8 cellular contexts compared by ENCODE assay signal in the genomic region with DNA sequence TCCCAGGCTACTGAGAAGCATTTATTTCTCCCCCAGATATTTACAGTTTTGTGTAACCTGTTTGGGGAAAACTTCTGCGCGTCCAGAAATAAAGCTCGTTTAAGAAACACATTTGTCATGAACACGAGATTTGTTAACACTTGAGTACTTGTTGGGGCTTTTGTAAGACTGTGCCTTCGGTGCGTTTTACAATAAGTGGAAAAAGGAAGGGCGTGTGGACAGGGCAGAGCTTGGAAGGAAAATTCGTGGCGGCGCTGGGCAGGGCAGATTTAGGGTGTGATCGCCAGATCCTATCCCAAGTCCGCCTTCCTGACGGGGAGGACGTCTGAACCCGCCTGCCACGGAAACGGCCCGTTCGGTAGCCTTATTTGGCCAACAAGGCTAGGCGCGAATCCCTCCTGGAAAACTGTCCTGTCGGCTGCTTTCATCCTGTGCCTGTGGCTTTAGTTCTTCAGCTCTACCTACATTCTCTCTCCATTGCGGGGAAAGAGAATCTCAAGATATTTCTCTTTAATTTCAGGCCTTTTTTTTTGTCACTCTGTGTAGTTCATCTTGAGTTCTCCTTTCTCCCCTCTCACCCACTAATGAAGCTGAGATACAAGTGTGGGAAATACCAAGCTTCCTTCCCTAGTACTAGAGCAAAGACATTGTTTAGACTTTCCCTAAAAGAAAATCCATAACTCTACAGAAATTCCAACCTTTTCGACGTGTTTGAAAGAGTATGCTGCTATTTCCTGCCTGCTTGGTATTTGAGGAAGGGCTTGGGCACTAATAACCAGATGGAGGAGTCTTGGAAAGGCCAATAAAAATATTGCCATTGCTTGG. TPM values are rescaled to one million over a fixed set of nuclear protein-coding genes. Genes with fewer than 3 reads are reported as not detected.
DNase-seq lines count a peak whose midpoint lies in the region; ATAC-seq and TF ChIP-seq lines count a peak whose summit lies in the region.

No MANE protein-coding gene starts in this region.

- TF ChIP-seq CTCF in OCI-LY7 (conservative IDR thresholded peaks at IDR 0.05; ENCODE audit: low read length) (no peak), neutrophil (IDR thresholded peaks at IDR 0.05) (no peak)

- no peaks in the 10 kb centered on the region for H3K79me2 ChIP-seq in OCI-LY7 (ENCODE audit: insufficient read depth, low read depth, low read length)

- H3K36me3 ChIP-seq in OCI-LY7 (ENCODE audit: insufficient read depth, low read length): no peaks in the 10 kb centered on the region
- H3K36me3 ChIP-seq in adipocyte (ENCODE audit: control insufficient read depth, insufficient read depth, low read length, severe bottlenecking): peaks cover 14% of the 10 kb centered on the region
- peaks cover 11% of the 10 kb centered on the region for H3K36me3 ChIP-seq in neutrophil

- peak overlapping the region; percentile 99 for H3K4me2 ChIP-seq in OCI-LY7 (ENCODE audit: low read length)

- no peaks in the 10 kb centered on the region for H3K9me2 ChIP-seq in OCI-LY7 (ENCODE audit: insufficient read depth, low read length)

- H3K9ac ChIP-seq in adipocyte (ENCODE audit: low read length): peak overlapping the region; percentile 87

- ATAC-seq in HG02870 (IDR thresholded peaks at IDR 0.05; ENCODE audit: unreplicated experiment) (peak; percentile 11), Right ventricle myocardium inferior (peak; percentile 87)

- H2AFZ ChIP-seq in OCI-LY7 (ENCODE audit: low read length): peak overlapping the region; percentile 100

- DNase-seq in NCI-H524 (lab: John Stamatoyannopoulos, UW) (peak; percentile 7 to 33), NCI-H524 treated with DMSO at 0.1 percent for 48 hours (lab: John Stamatoyannopoulos, UW) (no peak), OCI-LY7 (ENCODE audit: low spot score) (peak; percentile 1), adipocyte (ENCODE audit: low read depth) (peak; percentile 93), Right ventricle myocardium inferior (ENCODE audit: missing footprints) (peak; percentile 87), NCI-H1930 (lab: John Stamatoyannopoulos, UW) (no peak)

- intact Hi-C loops in OCI-LY7 (cut with micrococcal nuclease; ENCODE audit: unreplicated experiment) (loop anchor here (5.0 kb wide), 1 partner anchor 245 kb away; a partner anchor contains a TSS), Right ventricle myocardium inferior (cut with DNase I) (loop anchor here (2.0 to 10.0 kb wide), 4 partner anchors 44 to 248 kb away; a partner anchor contains a TSS)

- TSS peak; percentile 54 for BruUV-seq in OCI-LY7 (replicated peaks; lab: Mats Ljungman, UMichigan)

- no peaks in the 10 kb centered on the region for H3K27me3 ChIP-seq in adipocyte (replicated peaks; ENCODE audit: control insufficient read depth, insufficient read depth, low read length)
- peaks cover 30% of the 10 kb centered on the region for H3K27me3 ChIP-seq in neutrophil

- no peaks in the 10 kb centered on the region for H3K9me3 ChIP-seq in OCI-LY7 (ENCODE audit: low read length)
- no peaks in the 10 kb centered on the region for H3K9me3 ChIP-seq in adipocyte (ENCODE audit: control insufficient read depth, low read length)
- H3K9me3 ChIP-seq in neutrophil: no peaks in the 10 kb centered on the region

- H3K27ac ChIP-seq in OCI-LY7 (ENCODE audit: low read depth, low read length, poor library complexity, severe bottlenecking) (no peak overlapping the region), neutrophil (peak overlapping the region; percentile 87)

- CTCF ChIA-PET in OCI-LY7 (lab: Charles Lee; ENCODE audit: unreplicated experiment): no interaction called here

- H4K20me1 ChIP-seq in OCI-LY7 (ENCODE audit: insufficient read depth, low read length): peaks cover 8% of the 10 kb centered on the region

- H3K4me1 ChIP-seq in OCI-LY7 (ENCODE audit: insufficient read depth, low read length, poor library complexity, severe bottlenecking): peaks cover 19% of the 10 kb centered on the region
- H3K4me1 ChIP-seq in adipocyte (ENCODE audit: control insufficient read depth, insufficient read depth, low read length): peaks cover 44% of the 10 kb centered on the region
- peaks cover 20 to 32% of the 10 kb centered on the region in 2 experiments for H3K4me1 ChIP-seq in neutrophil (ENCODE audit: control insufficient read depth in 1 of 2, insufficient read depth in 1 of 2, low read depth in 1 of 2, low read length in 1 of 2)

- POLR2A ChIA-PET in OCI-LY7 (lab: Charles Lee): no interaction called here

- peak overlapping the region; percentile 81 for H3K4me3 ChIP-seq in OCI-LY7 (ENCODE audit: low read depth, low read length, poor library complexity, severe bottlenecking)
- peak overlapping the region; percentile 83 for H3K4me3 ChIP-seq in adipocyte (ENCODE audit: low read length)
- peak overlapping the region; percentile 87 to 94 for H3K4me3 ChIP-seq in neutrophil (ENCODE audit: low read depth in 1 of 2, low read length in 1 of 2)

RNA-seq across cellular contexts. Expression of a gene that starts 0.9 kb away (rescaled TPM):
- 6.3 and 10.3 TPM in 2 replicates for total RNA-seq in OCI-LY7 (2014; rRNA removed; shearing (Covaris generic))
- 12.6 and 15.2 TPM in 2 replicates for total RNA-seq in OCI-LY7 (2022)
- 1,145 TPM for total RNA-seq in Right ventricle myocardium inferior

Comparison
In these comparisons a context has a peak if more than half of its experiments do, and no peak if none do; other contexts are left out.
1. DNase-seq: peak in NCI-H524 (2 of 2), OCI-LY7 (single experiment), adipocyte (single experiment) and Right ventricle myocardium inferior (single experiment); none in NCI-H524 treated with DMSO at 0.1 percent for 48 hours (single experiment) and NCI-H1930 (0 of 2).
2. RNA of a gene that starts 0.9 kb away (total RNA-seq): 1,145 TPM in Right ventricle myocardium inferior (single experiment); 6.3 to 15.2 TPM in OCI-LY7; every median in the first group is over 10 times any median in the second.
3. Peak in every context shown above with its lines, with median percentiles within 50 percentile points of each other: H3K4me3 ChIP-seq.